ENCODE assay signal across 13 cellular contexts in genomic region chr16:84905965-84906460, GRCh38.
"Had no signal": no experiment of that assay in that cellular context is flagged by ENCODE, and none has a peak within 500 bp of the region (broad histone marks: within the 10 kb centered on the region; RNA-seq: fewer than 3 reads in every experiment).

No MANE protein-coding gene starts in this region.

- H3K9ac ChIP-seq: parathyroid adenoma had no signal

- H3K36me3 ChIP-seq: ascending aorta, upper lobe of right lung had no signal

- H3K4me3 ChIP-seq: ascending aorta, upper lobe of right lung had no signal

- H3K27me3 ChIP-seq: ascending aorta, upper lobe of right lung had no signal

- H3K27ac ChIP-seq: ascending aorta, parathyroid adenoma, upper lobe of right lung, VCaP had no signal

- ATAC-seq: activated CD4-positive, alpha-beta T cell treated with anti-CD3 and anti-CD28 coated beads for 36 hours; activated CD8-positive, alpha-beta T cell treated with anti-CD3 and anti-CD28 coated beads for 36 hours; upper lobe of right lung had no signal

- DNase-seq: activated CD4-positive, alpha-beta T cell treated with anti-CD3 and anti-CD28 coated beads for 36 hours; activated CD8-positive, alpha-beta memory T cell treated with anti-CD3 and anti-CD28 coated beads, Interleukin-2, amount 50 U/mL, for 48 hours; activated CD8-positive, alpha-beta T cell treated with anti-CD3 and anti-CD28 coated beads for 36 hours; foreskin melanocyte; head of caudate nucleus; islet precursor cell; mesendoderm; stimulated activated CD4-positive, alpha-beta T cell treated with anti-CD3 and anti-CD28 coated beads, Interleukin-15, amount 100 ng/mL, for 24 hours; stimulated activated CD4-positive, alpha-beta T cell treated with anti-CD3 and anti-CD28 coated beads, Interleukin-4, amount 100 ng/mL, for 24 hours; upper lobe of right lung had no signal

- H3K4me1 ChIP-seq: ascending aorta, parathyroid adenoma had no signal

- H3K9me3 ChIP-seq: ascending aorta, upper lobe of right lung had no signal
